In genomic region chr17:17075037-17075755, GRCh38 we compare ENCODE assay signal across 8 cellular contexts. TPM values are rescaled to one million over a fixed set of nuclear protein-coding genes. Genes with fewer than 3 reads are reported as not detected.
DNase-seq lines count a peak whose midpoint lies in the region; ATAC-seq and TF ChIP-seq lines count a peak whose summit lies in the region.

No MANE protein-coding gene starts in this region.

- H3K27ac ChIP-seq in GM23248 (peak overlapping the region; percentile 79), cardiac muscle cell (peak overlapping the region; percentile 76)

- H3K4me1 ChIP-seq in GM23248 (ENCODE audit: insufficient read depth) (peaks cover 35% of the 10 kb centered on the region), adipocyte (ENCODE audit: control insufficient read depth, insufficient read depth, low read length) (peaks cover 41% of the 10 kb centered on the region), cardiac muscle cell (ENCODE audit: low read depth) (peaks cover 34% of the 10 kb centered on the region), skeletal muscle satellite cell (ENCODE audit: control insufficient read depth, insufficient read depth, low read length) (peaks cover 68% of the 10 kb centered on the region)

- H3K79me2 ChIP-seq in GM23248 (ENCODE audit: insufficient read depth), result peaks cover 100% of the 10 kb centered on the region

- H3K4me3 ChIP-seq in GM23248, result no peak overlapping the region
- H3K4me3 ChIP-seq in adipocyte (ENCODE audit: low read length), result no peak overlapping the region
- no peak overlapping the region for H3K4me3 ChIP-seq in cardiac muscle cell
- H3K4me3 ChIP-seq in skeletal muscle satellite cell (ENCODE audit: low read length), result peak overlapping the region; percentile 5

- ATAC-seq in GM19035 (IDR thresholded peaks at IDR 0.05; ENCODE audit: unreplicated experiment) (no peak), GM18498 (IDR thresholded peaks at IDR 0.05; ENCODE audit: unreplicated experiment) (no peak)

- WGBS in GM23248 (ENCODE audit: low coverage in 1 of 2, low lambda C conversion rate in 2 of 2, missing lambda C conversion rate in 2 of 2), 2 experiments, result 10 to 13% methylated on average over 10 of the region's 10 CpGs

- H3F3A ChIP-seq in GM23248 (ENCODE audit: insufficient read depth), result peaks cover 62% of the 10 kb centered on the region

- H4K20me1 ChIP-seq in GM23248 (ENCODE audit: insufficient read depth), result peaks cover 18% of the 10 kb centered on the region

- in situ Hi-C loops in GM23248 (cut with MboI) (no loop called here), KBM-7 (cut with MboI; ENCODE audit: low pct_unique_long_range_greater_than_20kb, low sequenced_read_pairs) (no loop called here)

- H3K36me3 ChIP-seq in GM23248 (ENCODE audit: low read depth) (peaks cover 32% of the 10 kb centered on the region; the same call in 1 of the 2 replicates), adipocyte (ENCODE audit: control insufficient read depth, insufficient read depth, low read length, severe bottlenecking) (peaks cover 32% of the 10 kb centered on the region), cardiac muscle cell (peaks cover 6% of the 10 kb centered on the region), skeletal muscle satellite cell (ENCODE audit: insufficient read depth, low read length) (peaks cover 86% of the 10 kb centered on the region)

- H3K9me3 ChIP-seq in GM23248 (ENCODE audit: low read depth) (no peaks in the 10 kb centered on the region), adipocyte (ENCODE audit: control insufficient read depth, low read length) (no peaks in the 10 kb centered on the region), cardiac muscle cell (ENCODE audit: low read depth) (no peaks in the 10 kb centered on the region), skeletal muscle satellite cell (replicated peaks; ENCODE audit: low read length) (no peaks in the 10 kb centered on the region)

- H3K9ac ChIP-seq in GM23248 (peak overlapping the region; percentile 57), adipocyte (ENCODE audit: low read length) (no peak overlapping the region), skeletal muscle satellite cell (ENCODE audit: low read depth, low read length) (no peak overlapping the region)

- H3K4me2 ChIP-seq in GM23248 (ENCODE audit: unreplicated experiment), result peak overlapping the region; percentile 58
- H3K4me2 ChIP-seq in skeletal muscle satellite cell (ENCODE audit: low read length), result peak overlapping the region; percentile 60

- no peak overlapping the region for H2AFZ ChIP-seq in GM23248

- no peaks in the 10 kb centered on the region for H3K9me2 ChIP-seq in GM23248 (ENCODE audit: insufficient read depth)

- TF ChIP-seq CTCF in cardiac muscle cell (IDR thresholded peaks at IDR 0.05; ENCODE audit: low read depth, low read length), result no peak

- H3K27me3 ChIP-seq in GM23248 (replicated peaks; ENCODE audit: insufficient read depth) (no peaks in the 10 kb centered on the region), adipocyte (replicated peaks; ENCODE audit: control insufficient read depth, insufficient read depth, low read length) (no peaks in the 10 kb centered on the region), cardiac muscle cell (no peaks in the 10 kb centered on the region), skeletal muscle satellite cell (ENCODE audit: control insufficient read depth, insufficient read depth, low read length) (no peaks in the 10 kb centered on the region)

- DNase-seq in GM23248 (peak; percentile 90), adipocyte (ENCODE audit: low read depth) (peak; percentile 63), cardiac muscle cell (ENCODE audit: low read depth in 1 of 2, low spot score in 1 of 2) (peak; percentile 46 to 73), DMS153 treated with DMSO at 0.1 percent for 48 hours (lab: John Stamatoyannopoulos, UW; ENCODE audit: unreplicated experiment) (no peak), KBM-7 (no peak)

RNA-seq across cellular contexts. Expression of gene MPRIP, which starts 32.9 kb away (rescaled TPM):
- total RNA-seq in GM23248 (2014; rRNA removed; shearing (Covaris generic)), result 292 TPM in 2 replicates
- polyA plus RNA-seq in GM23248 (2016; fragmentation: Nextera tagmentation; extraction: Ambion mirVana) (68.4 and 73.5 TPM in 2 replicates), cardiac muscle cell (80.4 and 117 TPM in 2 replicates)
- total RNA-seq in cardiac muscle cell, result 90.9 and 172 TPM in 2 replicates
- 86.2 and 103 TPM in 2 replicates for total RNA-seq in skeletal muscle satellite cell (2012; rRNA removed)

Comparison
In these comparisons a context has a peak if more than half of its experiments do, and no peak if none do; other contexts are left out.
1. DNase-seq: peak in GM23248 (single experiment), adipocyte (single experiment) and cardiac muscle cell (2 of 2); none in DMS153 treated with DMSO at 0.1 percent for 48 hours (single experiment) and KBM-7 (single experiment).